Comparison of ENCODE assay signal across 27 cellular contexts in genomic region chr15:52624262-52624661, GRCh38.
"Had no signal": no experiment of that assay in that cellular context is flagged by ENCODE, and none has a peak within 500 bp of the region (broad histone marks: within the 10 kb centered on the region; RNA-seq: fewer than 3 reads in every experiment).

No MANE protein-coding gene starts in this region.

- H3K27me3 Mint-ChIP-seq: activated B cell treated with CpG ODN at 0.5 μM for 24 hours; activated CD8-positive, alpha-beta memory T cell treated with anti-CD3 and anti-CD28 coated beads, Interleukin-2, amount 10 ng/mL, durations not matched to agents 7 days and 5 days; activated naive CD8-positive, alpha-beta T cell treated with anti-CD3 and anti-CD28 coated beads, Interleukin-2, amount 50 U/mL, for 24 hours; naive thymus-derived CD4-positive, alpha-beta T cell; T-cell had no signal

- H3K9me3 ChIP-seq: breast epithelium, esophagus squamous epithelium, left ventricle myocardium inferior, pancreas, right atrium auricular region, testis, transverse colon had no signal

- H3K4me3 ChIP-seq: breast epithelium, esophagus squamous epithelium, left ventricle myocardium inferior, pancreas, right atrium auricular region, testis, transverse colon had no signal

- H3K27ac Mint-ChIP-seq: activated CD8-positive, alpha-beta memory T cell treated with anti-CD3 and anti-CD28 coated beads, Interleukin-2, amount 10 ng/mL, durations not matched to agents 7 days and 5 days; activated CD8-positive, alpha-beta T cell treated with anti-CD3 and anti-CD28 coated beads, Interleukin-2, amount 10 ng/mL, durations not matched to agents 7 days and 5 days; activated naive CD8-positive, alpha-beta T cell treated with anti-CD3 and anti-CD28 coated beads, Interleukin-2, amount 50 U/mL, for 24 hours; T-helper 2 cell treated with Interferon-gamma antibody and Interleukin-4, amounts not matched to agents 5 μg/mL and 100 μg/mL, for 36 hours had no signal

- H3K27ac ChIP-seq: breast epithelium, esophagus squamous epithelium, pancreas, right atrium auricular region, transverse colon had no signal

- H3K4me1 ChIP-seq: breast epithelium, esophagus squamous epithelium, transverse colon had no signal

- H3K36me3 ChIP-seq: breast epithelium had no signal

- H3K4me3 Mint-ChIP-seq: activated B cell treated with CpG ODN at 0.5 μM for 24 hours; activated CD8-positive, alpha-beta memory T cell treated with anti-CD3 and anti-CD28 coated beads, Interleukin-2, amount 10 ng/mL, durations not matched to agents 7 days and 5 days; activated CD8-positive, alpha-beta T cell treated with anti-CD3 and anti-CD28 coated beads, Interleukin-2, amount 10 ng/mL, durations not matched to agents 7 days and 5 days; activated naive CD8-positive, alpha-beta T cell treated with anti-CD3 and anti-CD28 coated beads, Interleukin-2, amount 50 U/mL, for 24 hours; naive thymus-derived CD4-positive, alpha-beta T cell; T-cell; T-helper 2 cell treated with Interferon-gamma antibody and Interleukin-4, amounts not matched to agents 5 μg/mL and 100 μg/mL, for 36 hours had no signal

- DNase-seq: activated B cell treated with CpG ODN at 0.5 μM for 24 hours; activated CD4-positive, alpha-beta T cell treated with anti-CD3 and anti-CD28 coated beads, Interleukin-2, amount 50 U/mL, for 1 hour; activated CD8-positive, alpha-beta memory T cell treated with anti-CD3 and anti-CD28 coated beads, Interleukin-2, amount 10 ng/mL, durations not matched to agents 7 days and 5 days; activated CD8-positive, alpha-beta T cell treated with anti-CD3 and anti-CD28 coated beads, Interleukin-2, amount 10 ng/mL, durations not matched to agents 7 days and 5 days; activated naive CD4-positive, alpha-beta T cell treated with Interleukin-2 at 50 U/mL for 16 hours; activated naive CD8-positive, alpha-beta T cell treated with anti-CD3 and anti-CD28 coated beads, Interleukin-2, amount 50 U/mL, for 24 hours; activated T-cell treated with anti-CD3 and anti-CD28 coated beads, Interleukin-2, amount 50 U/mL, for 48 hours; dermis blood vessel endothelial cell; effector CD4-positive, alpha-beta T cell; esophagus squamous epithelium; glutamatergic neuron; left ventricle myocardium inferior; naive thymus-derived CD4-positive, alpha-beta T cell; nucleus accumbens; pancreas; stimulated activated CD4-positive, alpha-beta T cell treated with anti-CD3 and anti-CD28 coated beads, Interleukin-15, amount 100 ng/mL, for 24 hours; stimulated activated CD4-positive, alpha-beta T cell treated with anti-CD3 and anti-CD28 coated beads, Interleukin-2, amount 100 ng/mL, for 24 hours; stimulated activated naive CD4-positive, alpha-beta T cell treated with Interleukin-2 at 50 U/mL for 16 hours; T-cell; testis; transverse colon had no signal

- H3K27me3 ChIP-seq: breast epithelium, esophagus squamous epithelium, pancreas, right atrium auricular region, testis, transverse colon had no signal

- FAIRE-seq: colon, frontal cortex, islet of Langerhans, pancreas had no signal

- ATAC-seq: activated CD8-positive, alpha-beta memory T cell treated with anti-CD3 and anti-CD28 coated beads, Interleukin-2, amount 10 ng/mL, durations not matched to agents 7 days and 5 days; activated CD8-positive, alpha-beta T cell treated with anti-CD3 and anti-CD28 coated beads, Interleukin-2, amount 10 ng/mL, durations not matched to agents 7 days and 5 days; activated naive CD8-positive, alpha-beta T cell treated with anti-CD3 and anti-CD28 coated beads, Interleukin-2, amount 50 U/mL, for 24 hours; naive thymus-derived CD4-positive, alpha-beta T cell; T-cell had no signal
